ENCODE assay signal across 1 cellular context in genomic region chr12:110345176-110345651, GRCh38.
A peak's percentile ranks its signal among the peaks of the same experiment; 100 is the strongest.
TF ChIP-seq lines count a peak whose summit lies in the region.

No MANE protein-coding gene starts in this region.

TF ChIP-seq in HepG2, 621 proteins besides CTCF, POLR2A, EP300 and RAD21 (continued from another document and continues in another):
- peak; percentile 60; the same call in 1 of the 2 replicates for TF ChIP-seq AHDC1 (CRISPR knock-in tag; IDR thresholded peaks at IDR 0.05; ENCODE audit: borderline replicate concordance)
- TF ChIP-seq ZEB1 (IDR thresholded peaks at IDR 0.05; ENCODE audit: insufficient replicate concordance, low read depth), result peak; percentile 92
- TF ChIP-seq ZNF446 (CRISPR knock-in tag; IDR thresholded peaks at IDR 0.05), result no peak
- no peak for TF ChIP-seq ZNF747 (CRISPR knock-in tag; IDR thresholded peaks at IDR 0.05; ENCODE audit: borderline replicate concordance)
- no peak for TF ChIP-seq SCMH1 (CRISPR knock-in tag; IDR thresholded peaks at IDR 0.05; ENCODE audit: borderline replicate concordance)
- TF ChIP-seq XRCC5 (optimal IDR thresholded peaks at IDR 0.05; ENCODE audit: low read length), result peak; percentile 62
- TF ChIP-seq, protein P1, sequence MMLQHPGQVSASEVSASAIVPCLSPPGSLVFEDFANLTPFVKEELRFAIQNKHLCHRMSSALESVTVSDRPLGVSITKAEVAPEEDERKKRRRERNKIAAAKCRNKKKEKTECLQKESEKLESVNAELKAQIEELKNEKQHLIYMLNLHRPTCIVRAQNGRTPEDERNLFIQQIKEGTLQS (CRISPR knock-in tag; IDR thresholded peaks at IDR 0.05), result no peak
- no peak for TF ChIP-seq GMEB2 (CRISPR knock-in tag; IDR thresholded peaks at IDR 0.05; ENCODE audit: low read depth)
- no peak for TF ChIP-seq CAMTA2 (CRISPR knock-in tag; IDR thresholded peaks at IDR 0.05; ENCODE audit: borderline replicate concordance)
- peak; percentile 32; the same call in 1 of the 2 replicates for TF ChIP-seq IRF2 (CRISPR knock-in tag; IDR thresholded peaks at IDR 0.05)
- TF ChIP-seq PITX1 (CRISPR knock-in tag; IDR thresholded peaks at IDR 0.05), result peak; percentile 62
- TF ChIP-seq ZNF101 (CRISPR knock-in tag; IDR thresholded peaks at IDR 0.05; ENCODE audit: borderline replicate concordance, low read depth), result no peak
- TF ChIP-seq ZSCAN31 (CRISPR knock-in tag; IDR thresholded peaks at IDR 0.05; ENCODE audit: low read depth), result no peak
- TF ChIP-seq KDM3A (CRISPR knock-in tag; IDR thresholded peaks at IDR 0.05; ENCODE audit: low read depth), result 0 out of 2 replicates have a peak, but pooled peaks have one; percentile 44
- peak; percentile 28; the same call in 1 of the 2 replicates for TF ChIP-seq YEATS4 (CRISPR knock-in tag; IDR thresholded peaks at IDR 0.05; ENCODE audit: borderline replicate concordance)
- TF ChIP-seq ZBTB20 (CRISPR knock-in tag; IDR thresholded peaks at IDR 0.05; ENCODE audit: borderline replicate concordance, low read depth), result peak; percentile 23; the same call in 1 of the 2 replicates
- TF ChIP-seq MED1 (CRISPR knock-in tag; IDR thresholded peaks at IDR 0.05), result peak; percentile 69
- TF ChIP-seq, protein P2, sequence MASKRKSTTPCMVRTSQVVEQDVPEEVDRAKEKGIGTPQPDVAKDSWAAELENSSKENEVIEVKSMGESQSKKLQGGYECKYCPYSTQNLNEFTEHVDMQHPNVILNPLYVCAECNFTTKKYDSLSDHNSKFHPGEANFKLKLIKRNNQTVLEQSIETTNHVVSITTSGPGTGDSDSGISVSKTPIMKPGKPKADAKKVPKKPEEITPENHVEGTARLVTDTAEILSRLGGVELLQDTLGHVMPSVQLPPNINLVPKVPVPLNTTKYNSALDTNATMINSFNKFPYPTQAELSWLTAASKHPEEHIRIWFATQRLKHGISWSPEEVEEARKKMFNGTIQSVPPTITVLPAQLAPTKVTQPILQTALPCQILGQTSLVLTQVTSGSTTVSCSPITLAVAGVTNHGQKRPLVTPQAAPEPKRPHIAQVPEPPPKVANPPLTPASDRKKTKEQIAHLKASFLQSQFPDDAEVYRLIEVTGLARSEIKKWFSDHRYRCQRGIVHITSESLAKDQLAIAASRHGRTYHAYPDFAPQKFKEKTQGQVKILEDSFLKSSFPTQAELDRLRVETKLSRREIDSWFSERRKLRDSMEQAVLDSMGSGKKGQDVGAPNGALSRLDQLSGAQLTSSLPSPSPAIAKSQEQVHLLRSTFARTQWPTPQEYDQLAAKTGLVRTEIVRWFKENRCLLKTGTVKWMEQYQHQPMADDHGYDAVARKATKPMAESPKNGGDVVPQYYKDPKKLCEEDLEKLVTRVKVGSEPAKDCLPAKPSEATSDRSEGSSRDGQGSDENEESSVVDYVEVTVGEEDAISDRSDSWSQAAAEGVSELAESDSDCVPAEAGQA (IDR thresholded peaks at IDR 0.05; ENCODE audit: low read depth), result 0 out of 2 replicates have a peak, but pooled peaks have one; percentile 40
- TF ChIP-seq, protein P2 (CRISPR knock-in tag; IDR thresholded peaks at IDR 0.05; ENCODE audit: borderline replicate concordance), result no peak
- peak; percentile 63 for TF ChIP-seq NCOA2 (CRISPR knock-in tag; IDR thresholded peaks at IDR 0.05)
- no peak for TF ChIP-seq NBN (conservative IDR thresholded peaks at IDR 0.05)
- no peak for TF ChIP-seq ZNF512 (CRISPR knock-in tag; IDR thresholded peaks at IDR 0.05)
- no peak for TF ChIP-seq HNRNPUL1 (IDR thresholded peaks at IDR 0.05; ENCODE audit: low read depth, low read length)
- TF ChIP-seq, protein P3, sequence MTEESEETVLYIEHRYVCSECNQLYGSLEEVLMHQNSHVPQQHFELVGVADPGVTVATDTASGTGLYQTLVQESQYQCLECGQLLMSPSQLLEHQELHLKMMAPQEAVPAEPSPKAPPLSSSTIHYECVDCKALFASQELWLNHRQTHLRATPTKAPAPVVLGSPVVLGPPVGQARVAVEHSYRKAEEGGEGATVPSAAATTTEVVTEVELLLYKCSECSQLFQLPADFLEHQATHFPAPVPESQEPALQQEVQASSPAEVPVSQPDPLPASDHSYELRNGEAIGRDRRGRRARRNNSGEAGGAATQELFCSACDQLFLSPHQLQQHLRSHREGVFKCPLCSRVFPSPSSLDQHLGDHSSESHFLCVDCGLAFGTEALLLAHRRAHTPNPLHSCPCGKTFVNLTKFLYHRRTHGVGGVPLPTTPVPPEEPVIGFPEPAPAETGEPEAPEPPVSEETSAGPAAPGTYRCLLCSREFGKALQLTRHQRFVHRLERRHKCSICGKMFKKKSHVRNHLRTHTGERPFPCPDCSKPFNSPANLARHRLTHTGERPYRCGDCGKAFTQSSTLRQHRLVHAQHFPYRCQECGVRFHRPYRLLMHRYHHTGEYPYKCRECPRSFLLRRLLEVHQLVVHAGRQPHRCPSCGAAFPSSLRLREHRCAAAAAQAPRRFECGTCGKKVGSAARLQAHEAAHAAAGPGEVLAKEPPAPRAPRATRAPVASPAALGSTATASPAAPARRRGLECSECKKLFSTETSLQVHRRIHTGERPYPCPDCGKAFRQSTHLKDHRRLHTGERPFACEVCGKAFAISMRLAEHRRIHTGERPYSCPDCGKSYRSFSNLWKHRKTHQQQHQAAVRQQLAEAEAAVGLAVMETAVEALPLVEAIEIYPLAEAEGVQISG (CRISPR knock-in tag; IDR thresholded peaks at IDR 0.05), result peak; percentile 40; the same call in 1 of the 2 replicates
- peak; percentile 91 for TF ChIP-seq NFE2 (CRISPR knock-in tag; IDR thresholded peaks at IDR 0.05)
- peak; percentile 40 for TF ChIP-seq RXRB (CRISPR knock-in tag; IDR thresholded peaks at IDR 0.05; ENCODE audit: borderline replicate concordance)
- TF ChIP-seq CEBPB (IDR thresholded peaks at IDR 0.05; ENCODE audit: borderline replicate concordance, low read depth, low read length), result peak; percentile 100
- peak; percentile 77 for TF ChIP-seq PHF21A (CRISPR knock-in tag; IDR thresholded peaks at IDR 0.05)
- TF ChIP-seq ZNF839 (CRISPR knock-in tag; IDR thresholded peaks at IDR 0.05; ENCODE audit: borderline replicate concordance), result no peak
- TF ChIP-seq AGO2 (optimal IDR thresholded peaks at IDR 0.05; ENCODE audit: low read depth, low read length), result no peak
- TF ChIP-seq ZNF687 (CRISPR knock-in tag; IDR thresholded peaks at IDR 0.05), result no peak
- TF ChIP-seq ZNF331 (CRISPR knock-in tag; IDR thresholded peaks at IDR 0.05), result peak; percentile 86; the same call in 1 of the 2 replicates
- no peak for TF ChIP-seq ZNF251 (CRISPR knock-in tag; IDR thresholded peaks at IDR 0.05)
- TF ChIP-seq SP5 (CRISPR knock-in tag; IDR thresholded peaks at IDR 0.05; ENCODE audit: borderline replicate concordance, low read depth), result no peak
